28 cellular contexts compared by ENCODE assay signal in the genomic region with DNA sequence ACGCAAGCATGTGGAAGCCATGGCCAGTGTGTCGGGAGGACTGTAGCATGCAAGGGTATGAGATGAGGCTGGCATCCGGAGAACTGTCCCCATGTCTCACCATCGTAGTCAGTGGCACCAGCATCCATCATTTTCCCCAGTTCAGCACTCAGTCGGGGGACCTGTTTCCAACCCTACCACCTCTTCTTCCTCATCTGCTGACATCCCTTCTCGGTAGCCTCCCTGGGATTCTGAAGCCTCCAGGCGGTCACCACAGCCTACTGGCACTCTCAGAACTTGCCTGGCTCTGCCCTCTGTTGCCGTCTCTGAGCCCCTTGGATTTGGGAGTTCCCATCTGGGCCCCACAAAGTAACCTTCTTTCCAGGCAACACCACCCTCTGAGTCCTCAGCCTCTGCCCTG.
"Had no signal": no experiment of that assay in that cellular context is flagged by ENCODE, and none has a peak within 500 bp of the region (broad histone marks: within the 10 kb centered on the region; RNA-seq: fewer than 3 reads in every experiment).

No MANE protein-coding gene starts in this region.

- DNase-seq: activated CD4-positive, alpha-beta T cell treated with anti-CD3 and anti-CD28 coated beads, Interleukin-2, amount 10 ng/mL, durations not matched to agents 24 days and 14 days; activated CD4-positive, alpha-beta T cell treated with anti-CD3 and anti-CD28 coated beads, Interleukin-2, amount 50 U/mL, for 4 hours; activated CD8-positive, alpha-beta T cell treated with anti-CD3 and anti-CD28 coated beads for 36 hours; activated effector memory CD4-positive, alpha-beta T cell treated with anti-CD3 and anti-CD28 coated beads, Interleukin-2, amount 50 U/mL, for 16 hours; activated naive CD4-positive, alpha-beta T cell; activated naive CD4-positive, alpha-beta T cell treated with anti-CD3 and anti-CD28 coated beads, Interleukin-2, amount 50 U/mL, for 16 hours; activated naive CD8-positive, alpha-beta T cell treated with anti-CD3 and anti-CD28 coated beads for 36 hours; activated T-cell treated with anti-CD3 and anti-CD28 coated beads, Interleukin-2, amount 50 U/mL, for 1 hour; activated T-cell treated with anti-CD3 and anti-CD28 coated beads, Interleukin-2, amount 50 U/mL, for 72 hours; amniotic stem cell; Karpas-422; KBM-7; NCI-H1105; NCI-H1417 treated with DMSO at 0.1 percent for 48 hours; NCI-H187 treated with DMSO at 0.1 percent for 48 hours; NCI-H2081; NCI-H2171 treated with DMSO at 0.1 percent for 48 hours; NCI-H2227 treated with DMSO at 0.1 percent for 48 hours; NCI-H510A treated with DMSO at 0.1 percent for 48 hours; PC-3; Peyer's patch; RPMI8226; SHP77 treated with DMSO at 0.1 percent for 48 hours; SK-N-SH had no signal

- H3K9ac ChIP-seq: SK-N-SH had no signal

- ATAC-seq: activated CD8-positive, alpha-beta T cell treated with anti-CD3 and anti-CD28 coated beads for 36 hours; activated T-cell treated with anti-CD3 and anti-CD28 coated beads, Interleukin-2, amount 50 U/mL, for 72 hours; activated T-helper 17 cell treated with anti-CD3 and anti-CD28 coated beads, Interleukin-2, amount 50 U/mL, for 72 hours; PC-3 had no signal

- H3K4me1 ChIP-seq: ascending aorta, Peyer's patch had no signal

- H3K27me3 ChIP-seq: ascending aorta, Peyer's patch, SJSA1 had no signal

- H3K36me3 ChIP-seq: ascending aorta, cardiac muscle cell, Peyer's patch had no signal

- H3K4me2 ChIP-seq: SK-N-SH had no signal

- H3K27ac ChIP-seq: ascending aorta, cardiac muscle cell, Peyer's patch, SJSA1 had no signal

- H3K9me3 ChIP-seq: ascending aorta, Peyer's patch, SJSA1, SK-N-SH had no signal

- H3K4me3 ChIP-seq: ascending aorta, cardiac muscle cell, Peyer's patch, SJSA1 had no signal
